In genomic region chr20:54099894-54100293, GRCh38 we compare ENCODE assay signal across 30 cellular contexts. TPM values are rescaled to one million over a fixed set of nuclear protein-coding genes. Genes with fewer than 3 reads are reported as not detected.
"Had no signal": no experiment of that assay in that cellular context is flagged by ENCODE, and none has a peak within 500 bp of the region (broad histone marks: within the 10 kb centered on the region; RNA-seq: fewer than 3 reads in every experiment).

No MANE protein-coding gene starts in this region.

- H3K27ac Mint-ChIP-seq: activated CD4-positive, alpha-beta memory T cell treated with anti-CD3 and anti-CD28 coated beads for 36 hours; activated CD4-positive, alpha-beta T cell treated with anti-CD3 and anti-CD28 coated beads, Interleukin-2, amount 10 ng/mL, durations not matched to agents 24 days and 14 days; activated naive CD4-positive, alpha-beta T cell treated with anti-CD3 and anti-CD28 coated beads for 36 hours; activated T-helper 1 cell treated with anti-CD3 and anti-CD28 coated beads, Interleukin-12 subunit alpha, Interleukin-12 subunit beta, Interleukin-2, Interleukin-4 antibody, amounts not matched to agents 30 ng/mL and 10 ng/mL and 1 ng/mL, durations not matched to agents 14 hours and 24 hours and 36 hours; brain had no signal

- H3K4me1 ChIP-seq: SJCRH30 had no signal

- H3K9me3 Mint-ChIP-seq: activated CD4-positive, alpha-beta memory T cell treated with anti-CD3 and anti-CD28 coated beads for 36 hours; activated CD4-positive, alpha-beta T cell treated with anti-CD3 and anti-CD28 coated beads, Interleukin-2, amount 10 ng/mL, durations not matched to agents 24 days and 14 days; activated naive CD4-positive, alpha-beta T cell treated with anti-CD3 and anti-CD28 coated beads for 36 hours; activated naive CD4-positive, alpha-beta T cell treated with anti-CD3 and anti-CD28 coated beads, Interleukin-2, amount 50 U/mL, for 72 hours; activated T-cell treated with anti-CD3 and anti-CD28 coated beads, Interleukin-2, amount 50 U/mL, for 4 hours; activated T-helper 1 cell treated with anti-CD3 and anti-CD28 coated beads, Interleukin-12 subunit alpha, Interleukin-12 subunit beta, Interleukin-2, Interleukin-4 antibody, amounts not matched to agents 30 ng/mL and 10 ng/mL and 1 ng/mL, durations not matched to agents 14 hours and 24 hours and 36 hours had no signal

- H3K36me3 ChIP-seq: SJCRH30, WERI-Rb-1 had no signal

- DNase-seq: activated CD4-positive, alpha-beta memory T cell treated with anti-CD3 and anti-CD28 coated beads for 36 hours; activated CD4-positive, alpha-beta T cell treated with anti-CD3 and anti-CD28 coated beads, Interleukin-2, amount 10 ng/mL, durations not matched to agents 24 days and 14 days; activated CD8-positive, alpha-beta memory T cell treated with anti-CD3 and anti-CD28 coated beads, Interleukin-2, amount 50 U/mL, for 4 hours; activated gamma-delta T cell treated with Interleukin-2 at 50 U/mL for 16 hours; activated naive CD4-positive, alpha-beta T cell treated with anti-CD3 and anti-CD28 coated beads for 36 hours; activated T-cell treated with anti-CD3 and anti-CD28 coated beads for 4 hours; activated T-cell treated with anti-CD3 and anti-CD28 coated beads, Interleukin-2, amount 50 U/mL, for 4 hours; caudate nucleus; cerebellar nuclear complex; Karpas-422; NCI-H1105; NCI-H1417 treated with DMSO at 0.1 percent for 48 hours; NCI-H187 treated with DMSO at 0.1 percent for 48 hours; NCI-H2081 treated with DMSO at 0.1 percent for 48 hours; NCI-H345; NCI-H524 treated with DMSO at 0.1 percent for 48 hours; SHP77; SJCRH30; T1000; WERI-Rb-1 had no signal

- ATAC-seq: activated naive CD4-positive, alpha-beta T cell treated with anti-CD3 and anti-CD28 coated beads, Interleukin-2, amount 50 U/mL, for 72 hours; activated T-cell treated with anti-CD3 and anti-CD28 coated beads, Interleukin-2, amount 50 U/mL, for 4 hours; Panc1 had no signal

- H3K9me3 ChIP-seq: SJCRH30 had no signal

- H3K4me3 Mint-ChIP-seq: activated CD4-positive, alpha-beta memory T cell treated with anti-CD3 and anti-CD28 coated beads for 36 hours; activated CD4-positive, alpha-beta T cell treated with anti-CD3 and anti-CD28 coated beads, Interleukin-2, amount 10 ng/mL, durations not matched to agents 24 days and 14 days; activated naive CD4-positive, alpha-beta T cell treated with anti-CD3 and anti-CD28 coated beads for 36 hours; activated T-cell treated with anti-CD3 and anti-CD28 coated beads, Interleukin-2, amount 50 U/mL, for 4 hours; activated T-helper 1 cell treated with anti-CD3 and anti-CD28 coated beads, Interleukin-12 subunit alpha, Interleukin-12 subunit beta, Interleukin-2, Interleukin-4 antibody, amounts not matched to agents 30 ng/mL and 10 ng/mL and 1 ng/mL, durations not matched to agents 14 hours and 24 hours and 36 hours; brain had no signal

- H3K27ac ChIP-seq: SJCRH30, SK-N-MC, WERI-Rb-1 had no signal

- FAIRE-seq: bronchial epithelial cell had no signal

- H3K27me3 Mint-ChIP-seq: activated CD4-positive, alpha-beta memory T cell treated with anti-CD3 and anti-CD28 coated beads for 36 hours had no signal

- H3K4me1 Mint-ChIP-seq: activated CD4-positive, alpha-beta T cell treated with anti-CD3 and anti-CD28 coated beads, Interleukin-2, amount 10 ng/mL, durations not matched to agents 24 days and 14 days; brain had no signal

- H3K4me3 ChIP-seq: SJCRH30, SK-N-MC had no signal

- H3K36me3 Mint-ChIP-seq: activated CD4-positive, alpha-beta memory T cell treated with anti-CD3 and anti-CD28 coated beads for 36 hours; activated naive CD4-positive, alpha-beta T cell treated with anti-CD3 and anti-CD28 coated beads, Interleukin-2, amount 50 U/mL, for 72 hours; brain had no signal

RNA-seq across cellular contexts. Expression of gene BCAS1, which starts 29.5 kb away (rescaled TPM):
- total RNA-seq: activated CD4-positive, alpha-beta T cell treated with anti-CD3 and anti-CD28 coated beads, Interleukin-2, amount 10 ng/mL, durations not matched to agents 24 days and 14 days; activated naive CD4-positive, alpha-beta T cell treated with anti-CD3 and anti-CD28 coated beads, Interleukin-2, amount 50 U/mL, for 72 hours; activated T-helper 1 cell treated with anti-CD3 and anti-CD28 coated beads, Interleukin-12 subunit alpha, Interleukin-12 subunit beta, Interleukin-2, Interleukin-4 antibody, amounts not matched to agents 30 ng/mL and 10 ng/mL and 1 ng/mL, durations not matched to agents 14 hours and 24 hours and 36 hours; bronchial epithelial cell; MCF 10A; NCI-H460; RPMI7951; T-helper 2 cell treated with Interferon-gamma antibody and Interleukin-4, amounts not matched to agents 100 ng/mL and 5 ng/mL, for 36 hours had no signal
